ENCODE assay signal across 11 cellular contexts in the genomic region with DNA sequence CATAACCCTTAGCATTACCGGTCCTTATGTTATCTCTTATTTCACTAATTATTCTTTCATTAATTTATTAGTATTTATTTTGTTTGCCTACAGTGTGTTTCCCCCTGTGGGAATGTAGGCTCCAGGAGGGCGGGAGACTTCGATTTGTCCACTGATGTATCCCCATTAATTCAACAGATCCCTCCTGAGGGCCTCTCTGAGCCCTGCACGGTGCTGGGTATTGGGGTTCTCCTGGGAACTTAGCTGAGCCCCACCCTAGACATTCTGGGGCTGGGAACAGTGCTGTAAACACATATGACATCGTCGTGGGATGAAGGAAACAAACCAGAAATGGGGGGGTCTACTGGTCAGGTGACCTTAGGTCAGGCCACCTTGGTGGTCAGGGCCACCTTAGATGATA. TPM values are rescaled to one million over a fixed set of nuclear protein-coding genes. Genes with fewer than 3 reads are reported as not detected.
DNase-seq lines count a peak whose midpoint lies in the region; ATAC-seq and TF ChIP-seq lines count a peak whose summit lies in the region.
"Had no signal": no experiment of that assay in that cellular context is flagged by ENCODE, and none has a peak within 500 bp of the region (broad histone marks: within the 10 kb centered on the region; RNA-seq: fewer than 3 reads in every experiment).

No MANE protein-coding gene starts in this region.

- no peaks in the 10 kb centered on the region for H3K36me3 ChIP-seq in BLaER1
- H3K36me3 ChIP-seq: HAP-1 had no signal

- no peak for TF ChIP-seq CTCF in WI38 (IDR thresholded peaks at IDR 0.05; ENCODE audit: low read depth, low read length)
- TF ChIP-seq CTCF in fibroblast of pulmonary artery (IDR thresholded peaks at IDR 0.05; ENCODE audit: low read length, missing control alignments), result no peak
- no peak for TF ChIP-seq CTCF in progenitor cell of endocrine pancreas (IDR thresholded peaks at IDR 0.05; ENCODE audit: unreplicated experiment)

- no peak overlapping the region for H3K4me3 Mint-ChIP-seq in progenitor cell of endocrine pancreas (ENCODE audit: low read depth)

- H3K4me2 ChIP-seq in BLaER1, result peak overlapping the region; percentile 92

- H3K4me1 ChIP-seq in BLaER1, result peaks cover 81% of the 10 kb centered on the region

- H3K4me3 ChIP-seq in BLaER1, result peak overlapping the region; percentile 74
- peak overlapping the region; percentile 66 for H3K4me3 ChIP-seq in WI38 (ENCODE audit: low read depth, low read length)
- H3K4me3 ChIP-seq in fibroblast of pulmonary artery (replicated peaks; ENCODE audit: low read depth, low read length), result peak overlapping the region; percentile 60
- H3K4me3 ChIP-seq: HAP-1 had no signal

- peak overlapping the region; percentile 90 for H3K9ac ChIP-seq in BLaER1

- H3K27me3 ChIP-seq in BLaER1, result peaks cover 19% of the 10 kb centered on the region; the same call in 1 of the 2 replicates

- no peak for ATAC-seq in GM18861 (IDR thresholded peaks at IDR 0.05; ENCODE audit: unreplicated experiment)

- H3K27ac ChIP-seq in BLaER1, result peak overlapping the region; percentile 97

- no peaks in the 10 kb centered on the region for H4K20me1 ChIP-seq in BLaER1

- H3K9me3 Mint-ChIP-seq in progenitor cell of endocrine pancreas (ENCODE audit: low read depth), result no peaks in the 10 kb centered on the region

- H3K27ac Mint-ChIP-seq in progenitor cell of endocrine pancreas, result peak overlapping the region; percentile 51

- no peaks in the 10 kb centered on the region for H3K36me3 Mint-ChIP-seq in progenitor cell of endocrine pancreas (ENCODE audit: insufficient read depth)

- H3K9me3 ChIP-seq in BLaER1, result no peaks in the 10 kb centered on the region
- H3K9me3 ChIP-seq: HAP-1 had no signal

- H3K27me3 Mint-ChIP-seq in progenitor cell of endocrine pancreas, result peaks cover 4% of the 10 kb centered on the region

- peaks cover 17% of the 10 kb centered on the region for H3K4me1 Mint-ChIP-seq in progenitor cell of endocrine pancreas (ENCODE audit: low read depth)

- DNase-seq in fibroblast of pulmonary artery (ENCODE audit: low read depth) (no peak), progenitor cell of endocrine pancreas (ENCODE audit: low spot score, unreplicated experiment) (no peak), SKM-1 treated with dmso at 0.1 percent for 144 hours (lab: John Stamatoyannopoulos, UW; ENCODE audit: unreplicated experiment) (no peak), globus pallidus (ENCODE audit: low spot score) (no peak), NCI-H128 (lab: John Stamatoyannopoulos, UW; ENCODE audit: unreplicated experiment) (no peak)
- DNase-seq: GF-D8, MV-4-11 had no signal

RNA-seq across cellular contexts. Expression of gene PHETA2, which starts 0.8 kb away (rescaled TPM):
- 5.2 and 6.1 TPM in 2 replicates for total RNA-seq in progenitor cell of endocrine pancreas

RNA-seq across cellular contexts. Expression of gene NAGA, which starts 4.2 kb away (rescaled TPM):
- 16.9 and 17.2 TPM in 2 replicates for total RNA-seq in progenitor cell of endocrine pancreas

RNA-seq across cellular contexts. Expression of gene SMDT1, which starts 4.7 kb away (rescaled TPM):
- 71.7 and 78.8 TPM in 2 replicates for total RNA-seq in progenitor cell of endocrine pancreas

RNA-seq across cellular contexts. Expression of gene NDUFA6, which starts 15.7 kb away (rescaled TPM):
- 66.2 and 73.4 TPM in 2 replicates for total RNA-seq in progenitor cell of endocrine pancreas

RNA-seq across cellular contexts. Expression of gene CYP2D6, which starts 55.8 kb away (rescaled TPM):
- 8.0 and 10.3 TPM in 2 replicates for total RNA-seq in progenitor cell of endocrine pancreas
